Comparison of ENCODE assay signal across 12 cellular contexts in genomic region chr4:142407569-142407968, GRCh38.
DNase-seq lines count a peak whose midpoint lies in the region; ATAC-seq and TF ChIP-seq lines count a peak whose summit lies in the region.
"Had no signal": no experiment of that assay in that cellular context is flagged by ENCODE, and none has a peak within 500 bp of the region (broad histone marks: within the 10 kb centered on the region; RNA-seq: fewer than 3 reads in every experiment).

No MANE protein-coding gene starts in this region.

- H3K9me3 Mint-ChIP-seq in CD4-positive, alpha-beta memory T cell: no peaks in the 10 kb centered on the region
- no peaks in the 10 kb centered on the region for H3K9me3 Mint-ChIP-seq in HFFc6
- no peaks in the 10 kb centered on the region for H3K9me3 Mint-ChIP-seq in mesothelial cell of epicardium

- peaks cover 28 to 66% (median 48%) of the 10 kb centered on the region in 4 donors for H3K4me1 Mint-ChIP-seq in CD4-positive, alpha-beta memory T cell
- H3K4me1 Mint-ChIP-seq in HFFc6 (ENCODE audit: low read depth) (peaks cover 60% of the 10 kb centered on the region), mesothelial cell of epicardium (peaks cover 47% of the 10 kb centered on the region)

- H3K27ac Mint-ChIP-seq in CD4-positive, alpha-beta memory T cell: peak overlapping the region; percentile 93 to 98 (median 95)
- peak overlapping the region; percentile 98 for H3K27ac Mint-ChIP-seq in HFFc6
- H3K27ac Mint-ChIP-seq in mesothelial cell of epicardium: peak overlapping the region; percentile 97

- peak overlapping the region; percentile 83 to 100 (median 98) for H3K4me3 Mint-ChIP-seq in CD4-positive, alpha-beta memory T cell
- H3K4me3 Mint-ChIP-seq in HFFc6 (0 out of 2 replicates have a peak overlapping the region, but pooled peaks have one; percentile 97), mesothelial cell of epicardium (no peak overlapping the region)

- no peaks in the 10 kb centered on the region for H3K36me3 ChIP-seq in CD4-positive, alpha-beta memory T cell (ENCODE audit: insufficient read depth, low read length)
- H3K36me3 ChIP-seq in adipocyte (ENCODE audit: control insufficient read depth, insufficient read depth, low read length, severe bottlenecking): no peaks in the 10 kb centered on the region

- no peak overlapping the region for H3K9ac ChIP-seq in adipocyte (ENCODE audit: low read length)

- H3K27me3 Mint-ChIP-seq in CD4-positive, alpha-beta memory T cell: no peaks in the 10 kb centered on the region
- peaks cover 3% of the 10 kb centered on the region for H3K27me3 Mint-ChIP-seq in HFFc6 (ENCODE audit: insufficient read depth)
- H3K27me3 Mint-ChIP-seq in mesothelial cell of epicardium (ENCODE audit: low read depth): no peaks in the 10 kb centered on the region

- H3K27me3 ChIP-seq in CD4-positive, alpha-beta memory T cell (ENCODE audit: insufficient read depth, low read length): no peaks in the 10 kb centered on the region
- H3K27me3 ChIP-seq in adipocyte (replicated peaks; ENCODE audit: control insufficient read depth, insufficient read depth, low read length): no peaks in the 10 kb centered on the region

- H3K36me3 Mint-ChIP-seq in CD4-positive, alpha-beta memory T cell: peaks cover 5 to 11% of the 10 kb centered on the region in 2 donors
- H3K36me3 Mint-ChIP-seq in HFFc6 (ENCODE audit: low read depth) (peaks cover 4% of the 10 kb centered on the region), mesothelial cell of epicardium (no peaks in the 10 kb centered on the region)

- ATAC-seq in GM21723 (IDR thresholded peaks at IDR 0.05; ENCODE audit: unreplicated experiment) (no peak), HG03520 (IDR thresholded peaks at IDR 0.05; ENCODE audit: unreplicated experiment) (no peak)
- ATAC-seq: HepG2 had no signal

- no peak for TF ChIP-seq CTCF in HFFc6 (IDR thresholded peaks at IDR 0.05)
- TF ChIP-seq CTCF in mesothelial cell of epicardium (IDR thresholded peaks at IDR 0.05; ENCODE audit: unreplicated experiment): no peak

- H3K27ac ChIP-seq in CD4-positive, alpha-beta memory T cell (ENCODE audit: low read depth, low read length): peak overlapping the region; percentile 72

- CTCF ChIA-PET in CD4-positive, alpha-beta memory T cell (lab: Charles Lee; ENCODE audit: partially characterized antibody): interaction anchor here (0.6 to 6.1 kb wide), 19 partner anchors 10 to 313 kb away, joined by 3 to 96 read pairs (median 6); no protein-coding TSS in a partner anchor

- no peak for DNase-seq in CD4-positive, alpha-beta memory T cell
- DNase-seq in HFFc6: peak; percentile 31
- peak; percentile 33 for DNase-seq in adipocyte (ENCODE audit: low read depth)
- DNase-seq in mesothelial cell of epicardium (ENCODE audit: low spot score in 2 of 2, unreplicated experiment in 2 of 2): no peak
- no peak for DNase-seq in NCI-H510A treated with DMSO at 0.1 percent for 48 hours (lab: John Stamatoyannopoulos, UW)
- DNase-seq in Ammon's horn (ENCODE audit: low spot score): no peak
- DNase-seq: effector CD8-positive, alpha-beta T cell; NCI-H1694; NCI-H526 treated with DMSO at 0.1 percent for 48 hours had no signal

- H3K4me3 ChIP-seq in CD4-positive, alpha-beta memory T cell (ENCODE audit: low read length in 2 of 2): peak overlapping the region in 1 of 2 donors; percentile 69
- H3K4me3 ChIP-seq in adipocyte (ENCODE audit: low read length): no peak overlapping the region

- POLR2A ChIA-PET in CD4-positive, alpha-beta memory T cell (lab: Charles Lee; ENCODE audit: partially characterized antibody): interaction anchor here (0.7 to 10.7 kb wide), 20 partner anchors 8 to 295 kb away, joined by 3 to 122 read pairs (median 17); no protein-coding TSS in a partner anchor

- intact Hi-C loops in CD4-positive, alpha-beta memory T cell (cut with micrococcal nuclease): loop anchor here (5.0 kb wide), 2 partner anchors 295 to 315 kb away; no protein-coding TSS in a partner anchor

- H3K9me3 ChIP-seq in CD4-positive, alpha-beta memory T cell (ENCODE audit: control insufficient read depth in 1 of 2, low read length in 2 of 2): no peaks in the 10 kb centered on the region
- H3K9me3 ChIP-seq in adipocyte (ENCODE audit: control insufficient read depth, low read length): no peaks in the 10 kb centered on the region

- peaks cover 43% of the 10 kb centered on the region for H3K4me1 ChIP-seq in CD4-positive, alpha-beta memory T cell (ENCODE audit: insufficient read depth, low read length)
- peaks cover 46% of the 10 kb centered on the region for H3K4me1 ChIP-seq in adipocyte (ENCODE audit: control insufficient read depth, insufficient read depth, low read length)

Comparison
In these comparisons a context has a peak if more than half of its experiments do, and no peak if none do; other contexts are left out.
1. DNase-seq: peak in HFFc6 (single experiment) and adipocyte (single experiment); none in CD4-positive, alpha-beta memory T cell (0 of 5), mesothelial cell of epicardium (0 of 2), NCI-H510A treated with DMSO at 0.1 percent for 48 hours (single experiment) and Ammon's horn (single experiment).
2. Peak in every context shown above with its lines, with median percentiles within 50 percentile points of each other: H3K27ac Mint-ChIP-seq.